ENCODE assay signal across 10 cellular contexts in genomic region chr3:141050913-141051632, GRCh38. TPM values are rescaled to one million over a fixed set of nuclear protein-coding genes. Genes with fewer than 3 reads are reported as not detected.
A peak's percentile ranks its signal among the peaks of the same experiment; 100 is the strongest.
DNase-seq lines count a peak whose midpoint lies in the region; ATAC-seq and TF ChIP-seq lines count a peak whose summit lies in the region.
"Had no signal": no experiment of that assay in that cellular context is flagged by ENCODE, and none has a peak within 500 bp of the region (broad histone marks: within the 10 kb centered on the region; RNA-seq: fewer than 3 reads in every experiment).

Gene SPSB4 (plus strand): TSS chr3:141051347. CDS start chr3:141066105, 14,758 bp downstream.

- peak; percentile 29 for ATAC-seq in effector memory CD8-positive, alpha-beta T cell (replicated peaks)
- ATAC-seq in mucosa of descending colon (peak; percentile 72), HG03108 (IDR thresholded peaks at IDR 0.05; ENCODE audit: unreplicated experiment) (no peak), GM19328 (IDR thresholded peaks at IDR 0.05; ENCODE audit: unreplicated experiment) (no peak)

- H3K36me3 Mint-ChIP-seq in Calu3 (ENCODE audit: insufficient read depth, unreplicated experiment) (peaks cover 5% of the 10 kb centered on the region), IgD-negative memory B cell (no peaks in the 10 kb centered on the region)
- H3K36me3 Mint-ChIP-seq in effector memory CD8-positive, alpha-beta T cell (ENCODE audit: insufficient read depth) = peaks cover 3% of the 10 kb centered on the region

- BruUV-seq in Calu3 (replicated peaks; lab: Mats Ljungman, UMichigan) = no TSS peak

- intact Hi-C loops in Calu3 (cut with micrococcal nuclease; ENCODE audit: unreplicated experiment) (no loop called here), mucosa of descending colon (cut with DNase I, micrococcal nuclease) (no loop called here), vagina (cut with DNase I) (no loop called here)

- H3K4me1 Mint-ChIP-seq in Calu3 (ENCODE audit: low read depth, unreplicated experiment) (no peaks in the 10 kb centered on the region), IgD-negative memory B cell (peaks cover 0 to 11% (median 8%) of the 10 kb centered on the region in 3 donors)
- H3K4me1 Mint-ChIP-seq in effector memory CD8-positive, alpha-beta T cell (ENCODE audit: low read depth in 2 of 2) = peaks cover 8 to 12% of the 10 kb centered on the region in 2 donors

- peaks cover 95% of the 10 kb centered on the region for H3K27me3 Mint-ChIP-seq in Calu3 (ENCODE audit: unreplicated experiment)
- H3K27me3 Mint-ChIP-seq in IgD-negative memory B cell = peaks cover 36% of the 10 kb centered on the region
- H3K27me3 Mint-ChIP-seq in effector memory CD8-positive, alpha-beta T cell = peaks cover 77 to 92% of the 10 kb centered on the region in 2 donors

- H3K27me3 ChIP-seq in vagina = peaks cover 7% of the 10 kb centered on the region

- H3K27ac ChIP-seq in vagina = no peak within 1 kb of the TSS
- H3K27ac ChIP-seq: KMS-11 had no signal

- no peaks in the 10 kb centered on the region for H3K9me3 ChIP-seq in mucosa of descending colon
- H3K9me3 ChIP-seq in vagina = no peaks in the 10 kb centered on the region

- no peak within 1 kb of the TSS for H3K4me3 ChIP-seq in mucosa of descending colon
- H3K4me3 ChIP-seq in vagina = peak within 1 kb of the TSS; percentile 34 to 35

- H3K36me3 ChIP-seq in mucosa of descending colon (ENCODE audit: low read depth) (no peaks in the 10 kb centered on the region), vagina (no peaks in the 10 kb centered on the region)

- CTCF ChIA-PET in Calu3 (lab: Charles Lee) = interaction anchor here (0.6 kb wide), 1 partner anchor 12 kb away, joined by 3 read pairs; no protein-coding TSS in a partner anchor

- TF ChIP-seq CTCF in Calu3 (IDR thresholded peaks at IDR 0.05; ENCODE audit: unreplicated experiment) (peak; percentile 69), mucosa of descending colon (IDR thresholded peaks at IDR 0.05) (no peak), vagina (IDR thresholded peaks at IDR 0.05) (no peak)

- DNase-seq in Calu3 (peak; percentile 77), SK-N-DZ (ENCODE audit: low spot score) (peak; percentile 91), mucosa of descending colon (peak; percentile 16 to 54 (median 48)), vagina (ENCODE audit: extremely low spot score in 2 of 2) (no peak)
- DNase-seq in effector memory CD8-positive, alpha-beta T cell = no peak

- TF ChIP-seq POLR2A in vagina (IDR thresholded peaks at IDR 0.05) = no peak

- no peak within 1 kb of the TSS for H3K27ac Mint-ChIP-seq in Calu3 (ENCODE audit: unreplicated experiment)
- no peak within 1 kb of the TSS for H3K27ac Mint-ChIP-seq in IgD-negative memory B cell
- H3K27ac Mint-ChIP-seq in effector memory CD8-positive, alpha-beta T cell = no peak within 1 kb of the TSS

- H3K9me3 Mint-ChIP-seq in Calu3 (ENCODE audit: low read depth, unreplicated experiment) (no peaks in the 10 kb centered on the region), IgD-negative memory B cell (no peaks in the 10 kb centered on the region)
- H3K9me3 Mint-ChIP-seq in effector memory CD8-positive, alpha-beta T cell = no peaks in the 10 kb centered on the region

- H3K4me1 ChIP-seq in mucosa of descending colon (ENCODE audit: low read depth) (peaks cover 4% of the 10 kb centered on the region), vagina (peaks cover 24% of the 10 kb centered on the region)

- H3K4me3 Mint-ChIP-seq in Calu3 (ENCODE audit: low read depth, unreplicated experiment) (peak within 1 kb of the TSS; percentile 61), IgD-negative memory B cell (peak within 1 kb of the TSS in 3 of 4 donors; percentile 70 to 90 (median 89))
- peak within 1 kb of the TSS; percentile 68 to 69 for H3K4me3 Mint-ChIP-seq in effector memory CD8-positive, alpha-beta T cell

RNA-seq across cellular contexts. Expression of gene SPSB4, which starts in this region (rescaled TPM):
- total RNA-seq in Calu3 (2022) = not detected in 2 replicates
- polyA plus RNA-seq in IgD-negative memory B cell = not detected
- 45.1 and 52.1 TPM in 2 replicates for polyA plus RNA-seq in SK-N-DZ (2014; cell fraction: cytosol; rRNA removed)
- polyA plus RNA-seq in SK-N-DZ (2014; cell fraction: nucleus; rRNA removed) = 26.7 and 31.5 TPM in 2 replicates
- total RNA-seq in mucosa of descending colon = under 1 TPM; 0.10 to 0.85 (median 0.17) TPM
- total RNA-seq in vagina = 0.98 TPM
- total RNA-seq: renal cortical epithelial cell had no signal

Comparison
In these comparisons a context has a peak if more than half of its experiments do, and no peak if none do; other contexts are left out.
1. Peak in DNase-seq in Calu3; RNA of the gene not detected or under 1 TPM.
2. Peak in DNase-seq and ATAC-seq in mucosa of descending colon; RNA of the gene not detected or under 1 TPM.